22 cellular contexts compared by ENCODE assay signal in the genomic region with DNA sequence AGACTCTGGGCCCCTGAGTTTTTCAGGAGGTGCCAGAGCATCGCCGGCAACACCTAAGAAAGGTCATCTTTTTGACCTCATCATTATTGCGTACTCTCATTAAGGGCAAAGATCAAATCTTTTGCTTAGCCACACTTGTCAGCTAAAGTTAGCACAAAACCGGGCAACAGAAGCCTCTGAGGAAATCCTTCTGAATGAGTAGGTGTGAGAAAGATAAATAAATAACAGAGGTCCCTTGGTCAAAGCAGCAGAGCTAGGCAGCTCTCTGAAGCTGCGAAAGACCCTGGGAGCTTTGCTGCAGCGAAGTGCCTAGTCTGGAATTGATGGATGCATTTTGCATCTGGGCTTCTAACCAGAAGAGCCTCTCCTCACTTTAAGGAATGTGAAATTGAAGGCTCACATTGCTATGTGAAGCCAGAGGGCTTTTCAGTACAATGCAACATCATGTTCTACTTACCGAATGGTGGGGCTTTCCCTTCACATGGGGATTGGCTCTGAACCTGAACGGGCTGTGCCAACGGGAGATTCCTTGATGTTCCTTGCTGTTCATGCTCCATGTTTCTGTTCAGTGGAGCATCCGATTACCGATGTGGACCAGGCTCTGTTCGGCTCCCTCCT.
DNase-seq lines count a peak whose midpoint lies in the region; ATAC-seq and TF ChIP-seq lines count a peak whose summit lies in the region.
"Had no signal": no experiment of that assay in that cellular context is flagged by ENCODE, and none has a peak within 500 bp of the region (broad histone marks: within the 10 kb centered on the region; RNA-seq: fewer than 3 reads in every experiment).

No MANE protein-coding gene starts in this region.

- ATAC-seq in HG03175 (IDR thresholded peaks at IDR 0.05; ENCODE audit: unreplicated experiment), result no peak
- ATAC-seq: heart left ventricle, natural killer cell had no signal

- H3K27me3 ChIP-seq in BJ (ENCODE audit: control insufficient read depth, insufficient read depth, low read length), result peaks cover 2% of the 10 kb centered on the region; the same call in 1 of the 2 replicates
- H3K27me3 ChIP-seq in adrenal gland, result no peaks in the 10 kb centered on the region
- H3K27me3 ChIP-seq: BE2C had no signal

- H3K36me3 ChIP-seq in BJ (ENCODE audit: control insufficient read depth, insufficient read depth, low read length), result no peaks in the 10 kb centered on the region
- H3K36me3 ChIP-seq in adrenal gland (replicated peaks in 1 of 2), result no peaks in the 10 kb centered on the region
- H3K36me3 ChIP-seq: BE2C, esophagus squamous epithelium, heart left ventricle had no signal

- no peaks in the 10 kb centered on the region for H3K4me1 ChIP-seq in adrenal gland (replicated peaks in 1 of 2)
- H3K4me1 ChIP-seq: BE2C, Caco-2, heart left ventricle had no signal

- no peak for TF ChIP-seq POLR2A in adrenal gland (IDR thresholded peaks at IDR 0.05)

- TF ChIP-seq CTCF in BJ (IDR thresholded peaks at IDR 0.05; ENCODE audit: insufficient read depth, low read depth, low read length) (no peak), adrenal gland (IDR thresholded peaks at IDR 0.05) (no peak)

- H3K4me3 ChIP-seq in BJ (ENCODE audit: low read depth, low read length), result no peak overlapping the region
- H3K4me3 ChIP-seq in adrenal gland, result no peak overlapping the region
- H3K4me3 ChIP-seq: esophagus squamous epithelium, heart left ventricle had no signal

- CTCF ChIA-PET in BJ (lab: Yijun Ruan, JAX), result no interaction called here

- POLR2A ChIA-PET in BJ (lab: Charles Lee), result no interaction called here

- peak; percentile 19 for DNase-seq in BJ (ENCODE audit: low read depth)
- peak; percentile 3 for DNase-seq in amniotic epithelial cell (ENCODE audit: low read depth)
- peak; percentile 64 for DNase-seq in iris pigment epithelial cell (ENCODE audit: low read depth)
- DNase-seq in retina, result peak; percentile 21
- no peak for DNase-seq in stimulated activated CD4-positive, alpha-beta T cell treated with anti-CD3 and anti-CD28 coated beads, Interleukin-1b, Interleukin-23, amount 100 ng/mL, for 48 hours
- no peak for DNase-seq in adrenal gland
- DNase-seq in activated naive CD4-positive, alpha-beta T cell treated with anti-CD3 and anti-CD28 coated beads, Interleukin-2, amount 50 U/mL, for 16 hours, result no peak
- DNase-seq: activated CD4-positive, alpha-beta T cell treated with anti-CD3 and anti-CD28 coated beads, Interleukin-2, amount 10 ng/mL, durations not matched to agents 7 days and 5 days; activated gamma-delta T cell; BE2C; Caco-2; effector CD4-positive, alpha-beta T cell; esophagus squamous epithelium; GOT3; heart left ventricle; immature natural killer cell; natural killer cell; NCI-H1694; NCI-H748 treated with DMSO at 0.1 percent for 48 hours; SHP77; substantia nigra had no signal

- no peak overlapping the region for H3K27ac ChIP-seq in adrenal gland
- H3K27ac ChIP-seq: esophagus squamous epithelium, heart left ventricle had no signal

- intact Hi-C loops in adrenal gland (cut with DNase I), result no loop called here

- no peaks in the 10 kb centered on the region for H3K9me3 ChIP-seq in adrenal gland (replicated peaks in 1 of 3)
- H3K9me3 ChIP-seq: BE2C, Caco-2, esophagus squamous epithelium, heart left ventricle had no signal

- WGBS in adrenal gland, 4 donors, result 39 to 56% (median 47%) methylated on average over 11 to 12 of the region's 12 CpGs

Comparison
In these comparisons a context has a peak if more than half of its experiments do, and no peak if none do; other contexts are left out.
1. DNase-seq: peak in BJ (single experiment), amniotic epithelial cell (single experiment), iris pigment epithelial cell (single experiment) and retina (single experiment); none in stimulated activated CD4-positive, alpha-beta T cell treated with anti-CD3 and anti-CD28 coated beads, Interleukin-1b, Interleukin-23, amount 100 ng/mL, for 48 hours (single experiment), adrenal gland (0 of 7) and activated naive CD4-positive, alpha-beta T cell treated with anti-CD3 and anti-CD28 coated beads, Interleukin-2, amount 50 U/mL, for 16 hours (single experiment).